In genomic region chr12:118548887-118549286, GRCh38 we compare ENCODE assay signal across 18 cellular contexts.
"Had no signal": no experiment of that assay in that cellular context is flagged by ENCODE, and none has a peak within 500 bp of the region (broad histone marks: within the 10 kb centered on the region; RNA-seq: fewer than 3 reads in every experiment).

No MANE protein-coding gene starts in this region.

- H3K4me3 ChIP-seq: prostate gland, right lobe of liver, spleen, thoracic aorta, transverse colon had no signal

- H3K27ac ChIP-seq: parathyroid adenoma, prostate gland, right lobe of liver, spleen, thoracic aorta, transverse colon had no signal

- H3K4me1 ChIP-seq: parathyroid adenoma, prostate gland, right lobe of liver, spleen, transverse colon had no signal

- H3K27me3 ChIP-seq: right lobe of liver, transverse colon had no signal

- H3K36me3 ChIP-seq: prostate gland, right lobe of liver, spleen, thoracic aorta, transverse colon had no signal

- DNase-seq: erythroblast; foreskin melanocyte; head of caudate nucleus; hippocampal formation; left ventricle myocardium superior; mesendoderm; naive B cell; occipital lobe; right lobe of liver; spleen; stimulated activated CD4-positive, alpha-beta T cell treated with anti-CD3 and anti-CD28 coated beads, Interleukin-15, amount 100 ng/mL, for 24 hours; stimulated activated CD4-positive, alpha-beta T cell treated with anti-CD3 and anti-CD28 coated beads, Interleukin-1b, Interleukin-23, amount 100 ng/mL, for 48 hours; stimulated activated CD4-positive, alpha-beta T cell treated with anti-CD3 and anti-CD28 coated beads, Interleukin-4, amount 100 ng/mL, for 24 hours; stimulated activated naive CD8-positive, alpha-beta T cell treated with anti-CD3 and anti-CD28 coated beads, Interleukin-15, amount 100 ng/mL, for 72 hours; transverse colon had no signal

- H3K9me3 ChIP-seq: prostate gland, right lobe of liver, transverse colon had no signal
